Comparison of ENCODE assay signal across 27 cellular contexts in genomic region chr3:38578551-38578950, GRCh38.
DNase-seq lines count a peak whose midpoint lies in the region; ATAC-seq and TF ChIP-seq lines count a peak whose summit lies in the region.
"Had no signal": no experiment of that assay in that cellular context is flagged by ENCODE, and none has a peak within 500 bp of the region (broad histone marks: within the 10 kb centered on the region; RNA-seq: fewer than 3 reads in every experiment).

No MANE protein-coding gene starts in this region.

- no peak for TF ChIP-seq POLR2A in spleen (IDR thresholded peaks at IDR 0.05)

- 81 to 93% (median 87%) methylated on average over 3 to 9 of the region's 9 CpGs for WGBS in spleen, 5 donors

- H3K27me3 Mint-ChIP-seq in WTC11 (ENCODE audit: low read depth) = no peaks in the 10 kb centered on the region

- peaks cover 19% of the 10 kb centered on the region for H3K4me1 ChIP-seq in SJCRH30
- H3K4me1 ChIP-seq in spleen = no peaks in the 10 kb centered on the region
- H3K4me1 ChIP-seq: body of pancreas, psoas muscle had no signal

- H3K27me3 ChIP-seq in SJCRH30 = no peaks in the 10 kb centered on the region
- H3K27me3 ChIP-seq in spleen (replicated peaks in 1 of 7) = peaks cover 0 to 10% (median 0%) of the 10 kb centered on the region in 7 donors
- H3K27me3 ChIP-seq: body of pancreas, dorsolateral prefrontal cortex, hepatocyte had no signal

- no peak for ATAC-seq in left lobe of liver
- ATAC-seq in WTC11 = no peak
- ATAC-seq in HG02642 (IDR thresholded peaks at IDR 0.05; ENCODE audit: poor library complexity, unreplicated experiment) = no peak
- ATAC-seq: activated T-cell treated with anti-CD3 and anti-CD28 coated beads, Interleukin-2, amount 50 U/mL, for 72 hours; HCT116; PC-3; stimulated activated effector memory CD8-positive, alpha-beta T cell treated with anti-CD3 and anti-CD28 coated beads, Interleukin-12 subunit alpha, Interleukin-12 subunit beta, amount 100 ng/mL, for 72 hours had no signal

- TF ChIP-seq CTCF in spleen (IDR thresholded peaks at IDR 0.05 in 8 of 11, conservative IDR thresholded peaks at IDR 0.05 in 3 of 11) (no peak), WTC11 (IDR thresholded peaks at IDR 0.05) (no peak)

- intact Hi-C loops in spleen (cut with DNase I; ENCODE audit: low total_unique reads) = no loop called here

- CTCF ChIA-PET in HEK293T (lab: Yijun Ruan, JAX) = no interaction called here
- CTCF ChIA-PET in WTC11 (lab: Charles Lee) = interaction anchor here (1.8 to 2.0 kb wide), 2 partner anchors 45 to 57 kb away, joined by 6 read pairs; no protein-coding TSS in a partner anchor

- no peak overlapping the region for H3K4me3 Mint-ChIP-seq in WTC11
- H3K4me3 Mint-ChIP-seq: activated naive CD4-positive, alpha-beta T cell treated with anti-CD3 and anti-CD28 coated beads for 36 hours; activated T-cell treated with anti-CD3 and anti-CD28 coated beads, Interleukin-2, amount 50 U/mL, for 72 hours; CD14-positive monocyte; stimulated activated effector memory CD8-positive, alpha-beta T cell treated with anti-CD3 and anti-CD28 coated beads, Interleukin-12 subunit alpha, Interleukin-12 subunit beta, amount 100 ng/mL, for 72 hours had no signal

- POLR2A ChIA-PET in HEK293T (lab: Yijun Ruan, JAX) (no interaction called here), WTC11 (lab: Charles Lee) (no interaction called here)

- H3K9me3 ChIP-seq in SJCRH30 (replicated peaks) (no peaks in the 10 kb centered on the region; the same call in 1 of the 2 replicates), spleen (peaks cover 0 to 4% (median under 1%) of the 10 kb centered on the region in 8 donors)
- H3K9me3 ChIP-seq: body of pancreas had no signal

- peak; percentile 43 for DNase-seq in activated CD8-positive, alpha-beta memory T cell treated with anti-CD3 and anti-CD28 coated beads for 24 hours
- DNase-seq in activated CD8-positive, alpha-beta memory T cell treated with anti-CD3 and anti-CD28 coated beads, Interleukin-2, amount 50 U/mL, for 4 hours = no peak
- DNase-seq in SJCRH30 (no peak), left lobe of liver (ENCODE audit: low spot score) (peak; percentile 23), spleen (peak; percentile 46), HEK293T (ENCODE audit: extremely low spot score) (no peak), WTC11 (ENCODE audit: low spot score) (no peak)
- DNase-seq: activated naive CD4-positive, alpha-beta T cell treated with anti-CD3 and anti-CD28 coated beads for 36 hours; activated T-cell treated with anti-CD3 and anti-CD28 coated beads, Interleukin-2, amount 50 U/mL, for 72 hours; cerebellar nuclear complex; DMS79 treated with DMSO at 0.1 percent for 48 hours; dorsolateral prefrontal cortex; GDM1; MM.1S; NCI-H1930; NCI-H524; PC-3; stimulated activated CD4-positive, alpha-beta T cell treated with anti-CD3 and anti-CD28 coated beads, Interleukin-15, amount 100 ng/mL, for 24 hours; stimulated activated CD4-positive, alpha-beta T cell treated with anti-CD3 and anti-CD28 coated beads, Interleukin-4, amount 100 ng/mL, for 4 hours; T-helper 2 cell had no signal

- H3K27ac ChIP-seq in SJCRH30 (peak overlapping the region; percentile 72), spleen (no peak overlapping the region)
- H3K27ac ChIP-seq: body of pancreas, dorsolateral prefrontal cortex, hepatocyte, psoas muscle had no signal

- no peak overlapping the region for H3K4me3 ChIP-seq in SJCRH30
- no peak overlapping the region for H3K4me3 ChIP-seq in spleen
- H3K4me3 ChIP-seq: body of pancreas, dorsolateral prefrontal cortex, hepatocyte, psoas muscle had no signal

- no peaks in the 10 kb centered on the region for H3K9me3 Mint-ChIP-seq in WTC11
- H3K9me3 Mint-ChIP-seq: activated T-cell treated with anti-CD3 and anti-CD28 coated beads, Interleukin-2, amount 50 U/mL, for 72 hours; CD14-positive monocyte; stimulated activated effector memory CD8-positive, alpha-beta T cell treated with anti-CD3 and anti-CD28 coated beads, Interleukin-12 subunit alpha, Interleukin-12 subunit beta, amount 100 ng/mL, for 72 hours had no signal

- H3K36me3 ChIP-seq in SJCRH30 = peaks cover 8% of the 10 kb centered on the region
- peaks cover 0 to 8% (median 0%) of the 10 kb centered on the region in 6 donors for H3K36me3 ChIP-seq in spleen

- no peaks in the 10 kb centered on the region for H3K36me3 Mint-ChIP-seq in WTC11
- H3K36me3 Mint-ChIP-seq: CD14-positive monocyte; stimulated activated effector memory CD8-positive, alpha-beta T cell treated with anti-CD3 and anti-CD28 coated beads, Interleukin-12 subunit alpha, Interleukin-12 subunit beta, amount 100 ng/mL, for 72 hours had no signal

- no peak overlapping the region for H3K27ac Mint-ChIP-seq in WTC11
- H3K27ac Mint-ChIP-seq: activated naive CD4-positive, alpha-beta T cell treated with anti-CD3 and anti-CD28 coated beads for 36 hours; activated T-cell treated with anti-CD3 and anti-CD28 coated beads, Interleukin-2, amount 50 U/mL, for 72 hours; CD14-positive monocyte; stimulated activated effector memory CD8-positive, alpha-beta T cell treated with anti-CD3 and anti-CD28 coated beads, Interleukin-12 subunit alpha, Interleukin-12 subunit beta, amount 100 ng/mL, for 72 hours had no signal

- 0 out of 2 replicates have a peak, but pooled peaks cover 5% of the 10 kb centered on the region for H3K4me1 Mint-ChIP-seq in WTC11
- H3K4me1 Mint-ChIP-seq: stimulated activated effector memory CD8-positive, alpha-beta T cell treated with anti-CD3 and anti-CD28 coated beads, Interleukin-12 subunit alpha, Interleukin-12 subunit beta, amount 100 ng/mL, for 72 hours had no signal

TF ChIP-seq in HEK293T, 16 proteins besides CTCF, POLR2A, EP300 and RAD21:
- TF ChIP-seq ARNT (IDR thresholded peaks at IDR 0.05) = no peak
- TF ChIP-seq BHLHE40 (IDR thresholded peaks at IDR 0.05; ENCODE audit: borderline replicate concordance) = no peak
- no peak for TF ChIP-seq CTBP1 (IDR thresholded peaks at IDR 0.05; ENCODE audit: borderline replicate concordance)
- TF ChIP-seq FOXA1 (IDR thresholded peaks at IDR 0.05) = no peak
- TF ChIP-seq SP1 (IDR thresholded peaks at IDR 0.05) = no peak
- no peak for TF ChIP-seq ZNF384 (IDR thresholded peaks at IDR 0.05)
- no peak for TF ChIP-seq FOXK2 (IDR thresholded peaks at IDR 0.05)
- no peak for TF ChIP-seq FOXM1 (IDR thresholded peaks at IDR 0.05; ENCODE audit: borderline replicate concordance)
- TF ChIP-seq SUZ12 (IDR thresholded peaks at IDR 0.05) = no peak
- no peak for TF ChIP-seq ELF4 (IDR thresholded peaks at IDR 0.05)
- no peak for TF ChIP-seq TARDBP (IDR thresholded peaks at IDR 0.05)
- no peak for TF ChIP-seq HDGF (IDR thresholded peaks at IDR 0.05; ENCODE audit: borderline replicate concordance)
- no peak for TF ChIP-seq PKNOX1 (IDR thresholded peaks at IDR 0.05)
- no peak for TF ChIP-seq LEF1 (IDR thresholded peaks at IDR 0.05; ENCODE audit: borderline replicate concordance)
- no peak for TF ChIP-seq L3MBTL2 (conservative IDR thresholded peaks at IDR 0.05)
TF ChIP-seq in HEK293T: peak in this region for 0.

TF ChIP-seq in WTC11, 78 proteins besides CTCF, POLR2A, EP300 and RAD21:
- TF ChIP-seq SMAD3 (CRISPR knock-in tag; IDR thresholded peaks at IDR 0.05; ENCODE audit: borderline replicate concordance) = no peak
- TF ChIP-seq NFE2L1 (CRISPR knock-in tag; IDR thresholded peaks at IDR 0.05) = no peak
- no peak for TF ChIP-seq OVOL2 (CRISPR knock-in tag; IDR thresholded peaks at IDR 0.05; ENCODE audit: borderline replicate concordance)
- TF ChIP-seq E2F1 (CRISPR knock-in tag; IDR thresholded peaks at IDR 0.05) = no peak
- TF ChIP-seq RELA (CRISPR knock-in tag; IDR thresholded peaks at IDR 0.05; ENCODE audit: borderline replicate concordance) = no peak
- TF ChIP-seq, protein P1, sequence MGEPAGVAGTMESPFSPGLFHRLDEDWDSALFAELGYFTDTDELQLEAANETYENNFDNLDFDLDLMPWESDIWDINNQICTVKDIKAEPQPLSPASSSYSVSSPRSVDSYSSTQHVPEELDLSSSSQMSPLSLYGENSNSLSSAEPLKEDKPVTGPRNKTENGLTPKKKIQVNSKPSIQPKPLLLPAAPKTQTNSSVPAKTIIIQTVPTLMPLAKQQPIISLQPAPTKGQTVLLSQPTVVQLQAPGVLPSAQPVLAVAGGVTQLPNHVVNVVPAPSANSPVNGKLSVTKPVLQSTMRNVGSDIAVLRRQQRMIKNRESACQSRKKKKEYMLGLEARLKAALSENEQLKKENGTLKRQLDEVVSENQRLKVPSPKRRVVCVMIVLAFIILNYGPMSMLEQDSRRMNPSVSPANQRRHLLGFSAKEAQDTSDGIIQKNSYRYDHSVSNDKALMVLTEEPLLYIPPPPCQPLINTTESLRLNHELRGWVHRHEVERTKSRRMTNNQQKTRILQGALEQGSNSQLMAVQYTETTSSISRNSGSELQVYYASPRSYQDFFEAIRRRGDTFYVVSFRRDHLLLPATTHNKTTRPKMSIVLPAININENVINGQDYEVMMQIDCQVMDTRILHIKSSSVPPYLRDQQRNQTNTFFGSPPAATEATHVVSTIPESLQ (CRISPR knock-in tag; IDR thresholded peaks at IDR 0.05) = no peak
- no peak for TF ChIP-seq NFYB (CRISPR knock-in tag; conservative IDR thresholded peaks at IDR 0.05; ENCODE audit: low read depth)
- TF ChIP-seq JUN (CRISPR knock-in tag; IDR thresholded peaks at IDR 0.05) = no peak
- TF ChIP-seq MXD4 (CRISPR knock-in tag; IDR thresholded peaks at IDR 0.05; ENCODE audit: borderline replicate concordance) = no peak
- no peak for TF ChIP-seq ZNF671 (CRISPR knock-in tag; IDR thresholded peaks at IDR 0.05)
- no peak for TF ChIP-seq KAT7 (CRISPR knock-in tag; IDR thresholded peaks at IDR 0.05; ENCODE audit: borderline replicate concordance)
- no peak for TF ChIP-seq GRHL2 (CRISPR knock-in tag; IDR thresholded peaks at IDR 0.05; ENCODE audit: insufficient replicate concordance, severe bottlenecking)
- no peak for TF ChIP-seq NR1H2 (CRISPR knock-in tag; IDR thresholded peaks at IDR 0.05)

Comparison
In these comparisons a context has a peak if more than half of its experiments do, and no peak if none do; other contexts are left out.
1. DNase-seq: peak in activated CD8-positive, alpha-beta memory T cell treated with anti-CD3 and anti-CD28 coated beads for 24 hours (single experiment), left lobe of liver (single experiment) and spleen (single experiment); none in activated CD8-positive, alpha-beta memory T cell treated with anti-CD3 and anti-CD28 coated beads, Interleukin-2, amount 50 U/mL, for 4 hours (single experiment), SJCRH30 (0 of 2), HEK293T (single experiment) and WTC11 (single experiment).